ENCODE assay signal across 14 cellular contexts in genomic region chr6:89562114-89562815, GRCh38.
DNase-seq lines count a peak whose midpoint lies in the region; ATAC-seq and TF ChIP-seq lines count a peak whose summit lies in the region.
"Had no signal": no experiment of that assay in that cellular context is flagged by ENCODE, and none has a peak within 500 bp of the region (broad histone marks: within the 10 kb centered on the region; RNA-seq: fewer than 3 reads in every experiment).

No MANE protein-coding gene starts in this region.

- no peak overlapping the region for H4K5ac ChIP-seq in H9 (ENCODE audit: insufficient read length, low read depth, low read length)

- H2AK5ac ChIP-seq in neuronal stem cell (ENCODE audit: low read depth, low read length) (no peak overlapping the region), H9 (ENCODE audit: insufficient read length, low read length) (no peak overlapping the region)

- H3K4ac ChIP-seq in neuronal stem cell (ENCODE audit: low read length) (no peak overlapping the region), H9 (ENCODE audit: low read depth, low read length) (no peak overlapping the region)

- no peak overlapping the region for H3K4me3 Mint-ChIP-seq in H9
- H3K4me3 Mint-ChIP-seq: activated CD8-positive, alpha-beta T cell treated with anti-CD3 and anti-CD28 coated beads, Interleukin-2, amount 10 ng/mL, durations not matched to agents 7 days and 5 days; activated naive CD8-positive, alpha-beta T cell treated with anti-CD3 and anti-CD28 coated beads for 36 hours; stimulated activated naive CD8-positive, alpha-beta T cell treated with anti-CD3 and anti-CD28 coated beads, Interleukin-15, amount 100 ng/mL, for 72 hours had no signal

- WGBS in neuronal stem cell (ENCODE audit: extremely low coverage in 2 of 2, insufficient read length in 2 of 2, insufficient replicate concordance in 1 of 2), 2 donors = no CpG with 5 or more reads among the region's 18 CpGs
- no CpG with 5 or more reads among the region's 18 CpGs for WGBS in H9 (ENCODE audit: extremely low coverage, insufficient read length, low lambda C conversion rate)

- H3K27ac Mint-ChIP-seq in H9 = no peak overlapping the region
- H3K27ac Mint-ChIP-seq: activated CD8-positive, alpha-beta T cell treated with anti-CD3 and anti-CD28 coated beads, Interleukin-2, amount 10 ng/mL, durations not matched to agents 7 days and 5 days; activated naive CD8-positive, alpha-beta T cell treated with anti-CD3 and anti-CD28 coated beads for 36 hours; stimulated activated naive CD8-positive, alpha-beta T cell treated with anti-CD3 and anti-CD28 coated beads, Interleukin-15, amount 100 ng/mL, for 72 hours had no signal

- H2BK120ac ChIP-seq in neuronal stem cell (ENCODE audit: low read depth, low read length) (no peak overlapping the region), H9 (ENCODE audit: low read depth, low read length, poor library complexity, severe bottlenecking) (no peak overlapping the region)

- H3K4me1 Mint-ChIP-seq in H9 = peaks cover 14 to 26% of the 10 kb centered on the region in 2 experiments
- H3K4me1 Mint-ChIP-seq: activated naive CD8-positive, alpha-beta T cell treated with anti-CD3 and anti-CD28 coated beads for 36 hours; stimulated activated naive CD8-positive, alpha-beta T cell treated with anti-CD3 and anti-CD28 coated beads, Interleukin-15, amount 100 ng/mL, for 72 hours had no signal

- no peaks in the 10 kb centered on the region for H3K36me3 ChIP-seq in neuronal stem cell (replicated peaks in 1 of 2; ENCODE audit: control insufficient read depth in 2 of 2, insufficient read depth in 2 of 2, low read length in 2 of 2)
- H3K36me3 ChIP-seq: SJSA1 had no signal

- no peak for TF ChIP-seq CTCF in H9 (conservative IDR thresholded peaks at IDR 0.05)

- peaks cover 37 to 38% of the 10 kb centered on the region in 2 donors for H3K4me1 ChIP-seq in neuronal stem cell (ENCODE audit: control insufficient read depth in 2 of 2, insufficient read depth in 1 of 2, low read depth in 1 of 2, low read length in 2 of 2)
- peaks cover 2% of the 10 kb centered on the region; the same call in 1 of the 2 replicates for H3K4me1 ChIP-seq in H9 (ENCODE audit: insufficient read depth, low read length)
- H3K4me1 ChIP-seq: SJSA1 had no signal

- no peak overlapping the region for H3K56ac ChIP-seq in H9 (ENCODE audit: insufficient read length, low read depth, low read length)

- H3K23ac ChIP-seq in neuronal stem cell (ENCODE audit: low read depth, low read length, poor library complexity) (no peak overlapping the region), H9 (ENCODE audit: insufficient read length, low read depth, low read length) (no peak overlapping the region)

- no peak overlapping the region for H2AFZ ChIP-seq in neuronal stem cell (ENCODE audit: low read length)
- H2AFZ ChIP-seq in H9 (ENCODE audit: low read length) = no peak overlapping the region

- no peak overlapping the region for H2BK20ac ChIP-seq in H9 (ENCODE audit: low read depth, low read length, poor library complexity, severe bottlenecking)

- no peak overlapping the region for H3K14ac ChIP-seq in neuronal stem cell (ENCODE audit: low read length)
- H3K14ac ChIP-seq in H9 (ENCODE audit: insufficient read depth, low read length) = no peak overlapping the region

- H3K18ac ChIP-seq in neuronal stem cell (ENCODE audit: low read length) (no peak overlapping the region), H9 (ENCODE audit: insufficient read length, low read depth, low read length) (no peak overlapping the region)

- H3K79me1 ChIP-seq in neuronal stem cell (ENCODE audit: low read depth, low read length) (no peaks in the 10 kb centered on the region), H9 (ENCODE audit: insufficient read depth, low read depth, low read length, poor library complexity, severe bottlenecking) (no peaks in the 10 kb centered on the region)

- no peaks in the 10 kb centered on the region for H4K20me1 ChIP-seq in H9 (ENCODE audit: control insufficient read depth, insufficient read depth, insufficient read length)

- no peak overlapping the region for H2BK15ac ChIP-seq in neuronal stem cell (ENCODE audit: low read length)
- H2BK15ac ChIP-seq in H9 (ENCODE audit: low read depth, low read length) = no peak overlapping the region

- no peaks in the 10 kb centered on the region for H3K23me2 ChIP-seq in H9 (ENCODE audit: insufficient read length, low read depth, low read length, poor library complexity, severe bottlenecking)

- peaks cover 1 to 5% (median 2%) of the 10 kb centered on the region in 3 experiments; a peak in 6 of 7 replicates for H3K36me3 Mint-ChIP-seq in H9 (ENCODE audit: insufficient read depth in 1 of 3, low read depth in 3 of 3)

- H3K4me2 ChIP-seq in neuronal stem cell (ENCODE audit: insufficient read depth, low read length, poor library complexity, severe bottlenecking) = peak overlapping the region; percentile 19
- H3K4me2 ChIP-seq in H9 (ENCODE audit: insufficient read depth, insufficient read length, low read length) = no peak overlapping the region

- no peaks in the 10 kb centered on the region for H3K27me3 ChIP-seq in neuronal stem cell (ENCODE audit: control insufficient read depth in 3 of 3, insufficient read depth in 3 of 3, low read depth in 1 of 3, low read length in 3 of 3)
- no peaks in the 10 kb centered on the region for H3K27me3 ChIP-seq in H9 (ENCODE audit: insufficient read depth, low read length)

- ATAC-seq in Right ventricle myocardium inferior (peak; percentile 32), GM21515 (IDR thresholded peaks at IDR 0.05; ENCODE audit: unreplicated experiment) (no peak)
- ATAC-seq: activated CD8-positive, alpha-beta T cell treated with anti-CD3 and anti-CD28 coated beads, Interleukin-2, amount 10 ng/mL, durations not matched to agents 7 days and 5 days; stimulated activated naive CD8-positive, alpha-beta T cell treated with anti-CD3 and anti-CD28 coated beads, Interleukin-15, amount 100 ng/mL, for 72 hours had no signal

- peaks cover 14 to 15% of the 10 kb centered on the region in 2 experiments for H3K9me3 Mint-ChIP-seq in H9

- H4K8ac ChIP-seq in neuronal stem cell (ENCODE audit: low read depth, low read length) (no peak overlapping the region), H9 (replicated peaks; ENCODE audit: insufficient read length, low read depth, low read length) (no peak overlapping the region)

- no peak overlapping the region for H2BK12ac ChIP-seq in neuronal stem cell (ENCODE audit: low read length)
- no peak overlapping the region for H2BK12ac ChIP-seq in H9 (ENCODE audit: insufficient read length, low read depth, low read length)

- H3K9me3 ChIP-seq in neuronal stem cell (replicated peaks in 1 of 2; ENCODE audit: control insufficient read depth in 2 of 2, insufficient read depth in 1 of 2, low read depth in 1 of 2, low read length in 2 of 2) (peaks cover 4 to 8% of the 10 kb centered on the region in 2 donors), H9 (ENCODE audit: control insufficient read depth, low read depth, low read length) (no peaks in the 10 kb centered on the region)
- H3K9me3 ChIP-seq: SJSA1 had no signal

- H3T11ph ChIP-seq in H9 (ENCODE audit: low read length) = no peak overlapping the region

- no peaks in the 10 kb centered on the region for H3K79me2 ChIP-seq in H9 (ENCODE audit: insufficient read depth, low read length)

- DNase-seq in Right ventricle myocardium inferior (ENCODE audit: missing footprints) = no peak
- no peak for DNase-seq in cardiac septum (ENCODE audit: low spot score)
- peak; percentile 72 for DNase-seq in foreskin melanocyte
- DNase-seq in neuronal stem cell (ENCODE audit: low spot score) = no peak
- no peak for DNase-seq in effector CD8-positive, alpha-beta T cell (lab: John Stamatoyannopoulos, UW)
- DNase-seq in H9 = no peak
- DNase-seq in HCEC 1CT = no peak
- DNase-seq: activated CD8-positive, alpha-beta T cell treated with anti-CD3 and anti-CD28 coated beads, Interleukin-2, amount 10 ng/mL, durations not matched to agents 7 days and 5 days; activated naive CD8-positive, alpha-beta T cell treated with anti-CD3 and anti-CD28 coated beads for 36 hours; mammary epithelial cell; NCI-H146; stimulated activated naive CD8-positive, alpha-beta T cell treated with anti-CD3 and anti-CD28 coated beads, Interleukin-15, amount 100 ng/mL, for 72 hours had no signal

- H3K27me3 Mint-ChIP-seq in H9 (ENCODE audit: low read depth) = peaks cover 1% of the 10 kb centered on the region; the same call in 1 of the 2 replicates
- H3K27me3 Mint-ChIP-seq: activated naive CD8-positive, alpha-beta T cell treated with anti-CD3 and anti-CD28 coated beads for 36 hours; stimulated activated naive CD8-positive, alpha-beta T cell treated with anti-CD3 and anti-CD28 coated beads, Interleukin-15, amount 100 ng/mL, for 72 hours had no signal

- H4K91ac ChIP-seq in neuronal stem cell (ENCODE audit: low read depth, low read length, poor library complexity) = no peak overlapping the region
- no peak overlapping the region for H4K91ac ChIP-seq in H9 (ENCODE audit: insufficient read length, low read depth, low read length)

- H3K4me3 ChIP-seq in neuronal stem cell (ENCODE audit: low read length in 2 of 2) = no peak overlapping the region
- H3K4me3 ChIP-seq: SJSA1 had no signal

- H3K27ac ChIP-seq in neuronal stem cell (replicated peaks; ENCODE audit: low read length) (peak overlapping the region; percentile 44), H9 (ENCODE audit: insufficient read length, low read depth, low read length) (no peak overlapping the region)
- H3K27ac ChIP-seq: SJSA1 had no signal

- intact Hi-C loops in Right ventricle myocardium inferior (cut with DNase I) = no loop called here
- intact Hi-C loops in cardiac septum (cut with DNase I) = no loop called here

- H2BK5ac ChIP-seq in neuronal stem cell (ENCODE audit: low read length) = no peak overlapping the region
- H2BK5ac ChIP-seq in H9 (ENCODE audit: insufficient read length, low read length) = no peak overlapping the region

- H3K9ac ChIP-seq in neuronal stem cell (ENCODE audit: low read depth, low read length, poor library complexity) (no peak overlapping the region), H9 (ENCODE audit: extremely low read depth, insufficient read length, low read length) (no peak overlapping the region)
